ENCODE assay signal across 2 cellular contexts in genomic region chr22:47270463-47271135, GRCh38.
TF ChIP-seq lines count a peak whose summit lies in the region.

No MANE protein-coding gene starts in this region.

TF ChIP-seq in HepG2, 621 proteins besides CTCF, POLR2A, EP300 and RAD21:
- TF ChIP-seq CEBPZ (IDR thresholded peaks at IDR 0.05; ENCODE audit: low read length) (no peak), ZNF331 (CRISPR knock-in tag; IDR thresholded peaks at IDR 0.05) (peak; percentile 53; the same call in 1 of the 2 replicates), ZNF350 (CRISPR knock-in tag; IDR thresholded peaks at IDR 0.05; ENCODE audit: borderline replicate concordance, low read depth) (no peak), ZFY (CRISPR knock-in tag; IDR thresholded peaks at IDR 0.05) (no peak), YY1 (IDR thresholded peaks at IDR 0.05; ENCODE audit: insufficient read depth, insufficient replicate concordance, low read depth, low read length) (no peak), TCF7 (IDR thresholded peaks at IDR 0.05; ENCODE audit: low read depth) (no peak)
TF ChIP-seq in HepG2: peak in this region for 1.

TF ChIP-seq in K562, 482 proteins besides CTCF, POLR2A, EP300 and RAD21 (continued from another document):
- TF ChIP-seq GMEB1 (CRISPR knock-in tag; IDR thresholded peaks at IDR 0.05) (no peak), USF1 (CRISPR knock-in tag; IDR thresholded peaks at IDR 0.05) (peak; percentile 76), NFYB (IDR thresholded peaks at IDR 0.05; ENCODE audit: extremely low read depth, insufficient read length) (peak; percentile 71), ZNF584 (CRISPR knock-in tag; IDR thresholded peaks at IDR 0.05; ENCODE audit: low read depth) (no peak), SRSF7 (optimal IDR thresholded peaks at IDR 0.05; ENCODE audit: low read depth, low read length) (no peak), SMARCC2 (IDR thresholded peaks at IDR 0.05; ENCODE audit: low read depth) (no peak), OTX1 (CRISPR knock-in tag; IDR thresholded peaks at IDR 0.05) (no peak), FOS (IDR thresholded peaks at IDR 0.05; ENCODE audit: extremely low read depth, insufficient read length) (peak; percentile 35), ZBTB1 (CRISPR knock-in tag; IDR thresholded peaks at IDR 0.05; ENCODE audit: borderline replicate concordance, low read depth) (no peak), E2F6 (IDR thresholded peaks at IDR 0.05; ENCODE audit: borderline replicate concordance in 1 of 2, extremely low read depth in 1 of 2, insufficient read depth in 1 of 2, insufficient read length in 1 of 2, low read depth in 1 of 2, low read length in 1 of 2, poor library complexity in 1 of 2, severe bottlenecking in 1 of 2) (peak in 1 of 2 experiments; percentile 3), KAT7 (CRISPR knock-in tag; IDR thresholded peaks at IDR 0.05; ENCODE audit: borderline replicate concordance) (no peak), USF2 (CRISPR knock-in tag; IDR thresholded peaks at IDR 0.05) (peak; percentile 80), SETDB1 (IDR thresholded peaks at IDR 0.05; ENCODE audit: low read length) (no peak), ZNF507 (tag; conservative IDR thresholded peaks at IDR 0.05) (no peak), HOMEZ (CRISPR knock-in tag; IDR thresholded peaks at IDR 0.05) (no peak), SMARCE1 (IDR thresholded peaks at IDR 0.05) (no peak), MGA (IDR thresholded peaks at IDR 0.05) (peak; percentile 58), YBX1 (IDR thresholded peaks at IDR 0.05) (no peak)
